Comparison of ENCODE assay signal across 2 cellular contexts in the genomic region with DNA sequence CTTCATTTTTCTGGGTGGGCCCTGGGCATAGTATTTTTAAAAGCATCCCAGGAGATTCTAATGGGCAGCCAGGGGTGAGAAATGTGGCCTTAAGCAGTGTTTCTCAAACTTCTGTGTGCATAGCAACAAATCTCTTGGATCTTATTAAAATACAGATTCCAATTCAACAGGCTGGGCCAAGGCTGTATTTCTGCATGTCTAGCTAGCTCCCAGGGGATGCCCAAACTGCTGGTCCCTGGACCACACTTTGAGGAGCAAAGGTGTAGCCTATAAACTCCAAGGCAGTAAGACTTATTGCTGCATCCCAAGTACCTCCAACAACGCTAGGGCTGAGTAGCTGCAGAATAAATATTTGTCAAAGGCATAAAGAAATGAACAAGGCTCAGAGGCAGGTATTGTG.
TF ChIP-seq lines count a peak whose summit lies in the region.

No MANE protein-coding gene starts in this region.

TF ChIP-seq in liver, 16 proteins besides CTCF, POLR2A, EP300 and RAD21 (continued from another document):
- TF ChIP-seq ZBTB33 (IDR thresholded peaks at IDR 0.05) (no peak), YY1 (IDR thresholded peaks at IDR 0.05) (no peak), MAX (IDR thresholded peaks at IDR 0.05) (no peak), EGR1 (IDR thresholded peaks at IDR 0.05; ENCODE audit: low read depth in 2 of 2) (no peak), HNF4G (IDR thresholded peaks at IDR 0.05) (no peak), HNF4A (conservative IDR thresholded peaks at IDR 0.05) (no peak)

TF ChIP-seq in HepG2, 621 proteins besides CTCF, POLR2A, EP300 and RAD21 (continued from another document):
- TF ChIP-seq HNRNPLL (IDR thresholded peaks at IDR 0.05; ENCODE audit: low read depth, low read length, poor library complexity, severe bottlenecking) = no peak
TF ChIP-seq in HepG2: peak in this region for 0.
